ENCODE assay signal across 14 cellular contexts in genomic region chr1:185996211-185996610, GRCh38.
DNase-seq lines count a peak whose midpoint lies in the region; ATAC-seq and TF ChIP-seq lines count a peak whose summit lies in the region.
"Had no signal": no experiment of that assay in that cellular context is flagged by ENCODE, and none has a peak within 500 bp of the region (broad histone marks: within the 10 kb centered on the region; RNA-seq: fewer than 3 reads in every experiment).

No MANE protein-coding gene starts in this region.

- H3K4me3 ChIP-seq in fibroblast of pulmonary artery (replicated peaks; ENCODE audit: low read depth, low read length) (no peak overlapping the region), MM.1S (ENCODE audit: low read length) (no peak overlapping the region)
- no peak overlapping the region for H3K4me3 ChIP-seq in CD8-positive, alpha-beta memory T cell (ENCODE audit: low read length)
- H3K4me3 ChIP-seq: spleen had no signal

- TF ChIP-seq CTCF in fibroblast of pulmonary artery (IDR thresholded peaks at IDR 0.05; ENCODE audit: low read length, missing control alignments): no peak
- no peak for TF ChIP-seq CTCF in osteocyte (IDR thresholded peaks at IDR 0.05)
- no peak for TF ChIP-seq CTCF in MM.1S (IDR thresholded peaks at IDR 0.05; ENCODE audit: low read length)

- H3K27me3 Mint-ChIP-seq in osteocyte (ENCODE audit: unreplicated experiment): no peaks in the 10 kb centered on the region
- peaks cover 0 to 2% of the 10 kb centered on the region in 2 donors for H3K27me3 Mint-ChIP-seq in CD8-positive, alpha-beta memory T cell
- H3K27me3 Mint-ChIP-seq: dendritic cell treated with granulocyte-macrophage colony-stimulating factor and Interleukin-4, amounts not matched to agents 40 ng/mL and 50 ng/mL, for 4 days had no signal

- DNase-seq in ELR (ENCODE audit: low read depth) (peak; percentile 75), fibroblast of pulmonary artery (ENCODE audit: low read depth) (peak; percentile 67), osteocyte (ENCODE audit: extremely low spot score, unreplicated experiment) (no peak), MM.1S (no peak)
- DNase-seq in activated CD8-positive, alpha-beta memory T cell treated with anti-CD3 and anti-CD28 coated beads, Interleukin-2, amount 50 U/mL, for 48 hours: no peak
- DNase-seq in CD8-positive, alpha-beta memory T cell: no peak
- DNase-seq: activated CD4-positive, alpha-beta T cell treated with anti-CD3 and anti-CD28 coated beads, Interleukin-2, amount 10 ng/mL, durations not matched to agents 24 days and 14 days; NCI-H1694 treated with DMSO at 0.1 percent for 48 hours; spleen; T-cell had no signal

- no peaks in the 10 kb centered on the region for H3K9me2 ChIP-seq in MM.1S (replicated peaks; ENCODE audit: insufficient read depth, low read length)

- peaks cover 8% of the 10 kb centered on the region for H3K4me1 Mint-ChIP-seq in osteocyte (ENCODE audit: unreplicated experiment)
- no peaks in the 10 kb centered on the region for H3K4me1 Mint-ChIP-seq in CD8-positive, alpha-beta memory T cell
- H3K4me1 Mint-ChIP-seq: activated CD4-positive, alpha-beta T cell treated with anti-CD3 and anti-CD28 coated beads, Interleukin-2, amount 10 ng/mL, durations not matched to agents 24 days and 14 days had no signal

- no peak overlapping the region for H3K27ac ChIP-seq in CD8-positive, alpha-beta memory T cell (ENCODE audit: low read depth, low read length)
- no peak overlapping the region for H3K27ac ChIP-seq in MM.1S (ENCODE audit: low read length)
- H3K27ac ChIP-seq: C4-2B, spleen had no signal

- no peaks in the 10 kb centered on the region for H3K27me3 ChIP-seq in CD8-positive, alpha-beta memory T cell (ENCODE audit: insufficient read depth, low read length, poor library complexity, severe bottlenecking)
- H3K27me3 ChIP-seq in MM.1S (replicated peaks; ENCODE audit: insufficient read depth, low read length): no peaks in the 10 kb centered on the region
- H3K27me3 ChIP-seq: spleen had no signal

- peaks cover 53% of the 10 kb centered on the region for H3K36me3 Mint-ChIP-seq in osteocyte (ENCODE audit: unreplicated experiment)
- H3K36me3 Mint-ChIP-seq in CD8-positive, alpha-beta memory T cell: no peaks in the 10 kb centered on the region
- H3K36me3 Mint-ChIP-seq: T-cell had no signal

- no peak overlapping the region for H3K9ac ChIP-seq in MM.1S (ENCODE audit: low read length)

- H3K4me2 ChIP-seq in MM.1S (ENCODE audit: low read depth, low read length): no peak overlapping the region

- no peaks in the 10 kb centered on the region for H4K20me1 ChIP-seq in MM.1S (ENCODE audit: insufficient read depth, low read length)

- peaks cover 13% of the 10 kb centered on the region for H3K9me3 Mint-ChIP-seq in osteocyte (ENCODE audit: unreplicated experiment)
- H3K9me3 Mint-ChIP-seq in CD8-positive, alpha-beta memory T cell: no peaks in the 10 kb centered on the region
- H3K9me3 Mint-ChIP-seq: activated CD4-positive, alpha-beta T cell treated with anti-CD3 and anti-CD28 coated beads, Interleukin-2, amount 10 ng/mL, durations not matched to agents 24 days and 14 days; dendritic cell treated with granulocyte-macrophage colony-stimulating factor and Interleukin-4, amounts not matched to agents 40 ng/mL and 50 ng/mL, for 4 days; T-cell had no signal

- CTCF ChIA-PET in CD8-positive, alpha-beta memory T cell (lab: Charles Lee): no interaction called here

- no peaks in the 10 kb centered on the region for H3K9me3 ChIP-seq in CD8-positive, alpha-beta memory T cell (ENCODE audit: low read length)
- no peaks in the 10 kb centered on the region for H3K9me3 ChIP-seq in MM.1S (replicated peaks; ENCODE audit: insufficient read depth, low read length)
- H3K9me3 ChIP-seq: spleen had no signal

- no peaks in the 10 kb centered on the region for H3K36me3 ChIP-seq in CD8-positive, alpha-beta memory T cell (ENCODE audit: insufficient read depth, low read length)
- H3K36me3 ChIP-seq in MM.1S (replicated peaks; ENCODE audit: insufficient read depth, low read length): no peaks in the 10 kb centered on the region
- H3K36me3 ChIP-seq: spleen had no signal

- no peaks in the 10 kb centered on the region for H3F3A ChIP-seq in MM.1S (ENCODE audit: insufficient read depth, low read length)

- H3K27ac Mint-ChIP-seq in osteocyte (ENCODE audit: unreplicated experiment): peak overlapping the region; percentile 15
- no peak overlapping the region for H3K27ac Mint-ChIP-seq in CD8-positive, alpha-beta memory T cell
- H3K27ac Mint-ChIP-seq: activated CD4-positive, alpha-beta T cell treated with anti-CD3 and anti-CD28 coated beads, Interleukin-2, amount 10 ng/mL, durations not matched to agents 24 days and 14 days; dendritic cell treated with granulocyte-macrophage colony-stimulating factor and Interleukin-4, amounts not matched to agents 40 ng/mL and 50 ng/mL, for 4 days; T-cell had no signal

- H3K4me3 Mint-ChIP-seq in osteocyte (ENCODE audit: unreplicated experiment): no peak overlapping the region
- H3K4me3 Mint-ChIP-seq in CD8-positive, alpha-beta memory T cell: no peak overlapping the region
- H3K4me3 Mint-ChIP-seq: activated CD4-positive, alpha-beta T cell treated with anti-CD3 and anti-CD28 coated beads, Interleukin-2, amount 10 ng/mL, durations not matched to agents 24 days and 14 days; dendritic cell treated with granulocyte-macrophage colony-stimulating factor and Interleukin-4, amounts not matched to agents 40 ng/mL and 50 ng/mL, for 4 days; T-cell had no signal

- no peaks in the 10 kb centered on the region for H3K4me1 ChIP-seq in CD8-positive, alpha-beta memory T cell (ENCODE audit: insufficient read depth, low read length)
- H3K4me1 ChIP-seq in MM.1S (ENCODE audit: low read length): no peaks in the 10 kb centered on the region
- H3K4me1 ChIP-seq: spleen had no signal

- no peaks in the 10 kb centered on the region for H3K79me2 ChIP-seq in MM.1S (ENCODE audit: low read length)

- no peak overlapping the region for H2AFZ ChIP-seq in MM.1S (ENCODE audit: low read length)

- peak; percentile 76 for ATAC-seq in SK-N-SH treated with all-trans-retinoic acid at 6 μM for 48 hours
- ATAC-seq in GM19455 (IDR thresholded peaks at IDR 0.05; ENCODE audit: unreplicated experiment): no peak
- ATAC-seq: T-cell had no signal

- POLR2A ChIA-PET in CD8-positive, alpha-beta memory T cell (lab: Charles Lee): no interaction called here

TF ChIP-seq in SK-N-SH treated with all-trans-retinoic acid at 6 μM for 48 hours, 23 proteins besides CTCF, POLR2A, EP300 and RAD21:
- TF ChIP-seq, protein P1, sequence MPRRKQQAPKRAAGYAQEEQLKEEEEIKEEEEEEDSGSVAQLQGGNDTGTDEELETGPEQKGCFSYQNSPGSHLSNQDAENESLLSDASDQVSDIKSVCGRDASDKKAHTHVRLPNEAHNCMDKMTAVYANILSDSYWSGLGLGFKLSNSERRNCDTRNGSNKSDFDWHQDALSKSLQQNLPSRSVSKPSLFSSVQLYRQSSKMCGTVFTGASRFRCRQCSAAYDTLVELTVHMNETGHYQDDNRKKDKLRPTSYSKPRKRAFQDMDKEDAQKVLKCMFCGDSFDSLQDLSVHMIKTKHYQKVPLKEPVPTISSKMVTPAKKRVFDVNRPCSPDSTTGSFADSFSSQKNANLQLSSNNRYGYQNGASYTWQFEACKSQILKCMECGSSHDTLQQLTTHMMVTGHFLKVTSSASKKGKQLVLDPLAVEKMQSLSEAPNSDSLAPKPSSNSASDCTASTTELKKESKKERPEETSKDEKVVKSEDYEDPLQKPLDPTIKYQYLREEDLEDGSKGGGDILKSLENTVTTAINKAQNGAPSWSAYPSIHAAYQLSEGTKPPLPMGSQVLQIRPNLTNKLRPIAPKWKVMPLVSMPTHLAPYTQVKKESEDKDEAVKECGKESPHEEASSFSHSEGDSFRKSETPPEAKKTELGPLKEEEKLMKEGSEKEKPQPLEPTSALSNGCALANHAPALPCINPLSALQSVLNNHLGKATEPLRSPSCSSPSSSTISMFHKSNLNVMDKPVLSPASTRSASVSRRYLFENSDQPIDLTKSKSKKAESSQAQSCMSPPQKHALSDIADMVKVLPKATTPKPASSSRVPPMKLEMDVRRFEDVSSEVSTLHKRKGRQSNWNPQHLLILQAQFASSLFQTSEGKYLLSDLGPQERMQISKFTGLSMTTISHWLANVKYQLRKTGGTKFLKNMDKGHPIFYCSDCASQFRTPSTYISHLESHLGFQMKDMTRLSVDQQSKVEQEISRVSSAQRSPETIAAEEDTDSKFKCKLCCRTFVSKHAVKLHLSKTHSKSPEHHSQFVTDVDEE (CRISPR knock-in tag; IDR thresholded peaks at IDR 0.05): no peak
- TF ChIP-seq OSR1 (CRISPR knock-in tag; IDR thresholded peaks at IDR 0.05) (peak; percentile 38; the same call in 1 of the 2 replicates), GLIS3 (CRISPR knock-in tag; IDR thresholded peaks at IDR 0.05) (no peak), ZC3H10 (CRISPR knock-in tag; IDR thresholded peaks at IDR 0.05) (peak; percentile 67; the same call in 1 of the 2 replicates)

Comparison
In these comparisons a context has a peak if more than half of its experiments do, and no peak if none do; other contexts are left out.
1. DNase-seq: peak in ELR (single experiment) and fibroblast of pulmonary artery (single experiment); none in osteocyte (single experiment), activated CD8-positive, alpha-beta memory T cell treated with anti-CD3 and anti-CD28 coated beads, Interleukin-2, amount 50 U/mL, for 48 hours (single experiment), CD8-positive, alpha-beta memory T cell (0 of 5) and MM.1S (single experiment).